ENCODE assay signal across 1 cellular context in genomic region chr2:208175843-208176160, GRCh38.
TF ChIP-seq lines count a peak whose summit lies in the region.

No MANE protein-coding gene starts in this region.

TF ChIP-seq in endothelial cell of umbilical vein, 7 proteins besides CTCF, POLR2A, EP300 and RAD21 (continued from another document):
- TF ChIP-seq FOS (IDR thresholded peaks at IDR 0.05; ENCODE audit: borderline replicate concordance, insufficient read depth, low read length) (no peak), MAX (IDR thresholded peaks at IDR 0.05; ENCODE audit: insufficient read depth, insufficient read length) (no peak), MYC (IDR thresholded peaks at IDR 0.05; ENCODE audit: low read depth, low read length) (no peak)
